In genomic region chr15:63946524-63947065, GRCh38 we compare ENCODE assay signal across 29 cellular contexts.
DNase-seq lines count a peak whose midpoint lies in the region; ATAC-seq and TF ChIP-seq lines count a peak whose summit lies in the region.
"Had no signal": no experiment of that assay in that cellular context is flagged by ENCODE, and none has a peak within 500 bp of the region (broad histone marks: within the 10 kb centered on the region; RNA-seq: fewer than 3 reads in every experiment).

No MANE protein-coding gene starts in this region.

- H3K79me1 ChIP-seq in H9 (ENCODE audit: insufficient read depth, low read depth, low read length, poor library complexity, severe bottlenecking): no peaks in the 10 kb centered on the region

- H2BK5ac ChIP-seq in H9 (ENCODE audit: insufficient read length, low read length): no peak overlapping the region

- H3K79me2 ChIP-seq in H9 (ENCODE audit: insufficient read depth, low read length): no peaks in the 10 kb centered on the region; the same call in 1 of the 2 replicates

- no peak overlapping the region for H2AFZ ChIP-seq in H9 (ENCODE audit: low read length)
- H2AFZ ChIP-seq: neural progenitor cell had no signal

- no peak for TF ChIP-seq CTCF in activated CD8-positive, alpha-beta T cell treated with anti-CD3 and anti-CD28 coated beads for 36 hours (IDR thresholded peaks at IDR 0.05)
- TF ChIP-seq CTCF in H9 (conservative IDR thresholded peaks at IDR 0.05) (no peak), epithelial cell of esophagus (IDR thresholded peaks at IDR 0.05; ENCODE audit: insufficient read depth, low read depth, low read length, missing control alignments) (no peak), osteocyte (IDR thresholded peaks at IDR 0.05) (no peak), Caco-2 (IDR thresholded peaks at IDR 0.05; ENCODE audit: insufficient read depth in 1 of 2, low read depth in 1 of 2, low read length in 1 of 2, severe bottlenecking in 1 of 2, unreplicated experiment in 1 of 2) (no peak)

- H3K4me3 Mint-ChIP-seq in activated CD8-positive, alpha-beta T cell treated with anti-CD3 and anti-CD28 coated beads, Interleukin-2, amount 10 ng/mL, durations not matched to agents 7 days and 5 days: no peak overlapping the region
- no peak overlapping the region for H3K4me3 Mint-ChIP-seq in activated CD8-positive, alpha-beta T cell treated with anti-CD3 and anti-CD28 coated beads for 36 hours
- H3K4me3 Mint-ChIP-seq in H9 (no peak overlapping the region), osteocyte (ENCODE audit: unreplicated experiment) (no peak overlapping the region), Caco-2 (ENCODE audit: unreplicated experiment) (no peak overlapping the region)
- H3K4me3 Mint-ChIP-seq: activated naive CD4-positive, alpha-beta T cell treated with anti-CD3 and anti-CD28 coated beads, Interleukin-2, amount 50 U/mL, for 24 hours; activated T-helper 1 cell treated with anti-CD3 and anti-CD28 coated beads, Interleukin-12 subunit alpha, Interleukin-12 subunit beta, Interleukin-2, Interleukin-4 antibody, amounts not matched to agents 30 ng/mL and 10 ng/mL and 1 ng/mL, durations not matched to agents 14 hours and 24 hours and 36 hours; brain; CD4-positive, alpha-beta T cell; neural progenitor cell had no signal

- H3K36me3 Mint-ChIP-seq in activated CD8-positive, alpha-beta T cell treated with anti-CD3 and anti-CD28 coated beads, Interleukin-2, amount 10 ng/mL, durations not matched to agents 7 days and 5 days (ENCODE audit: low read depth): no peaks in the 10 kb centered on the region
- H3K36me3 Mint-ChIP-seq in activated CD8-positive, alpha-beta T cell treated with anti-CD3 and anti-CD28 coated beads for 36 hours (ENCODE audit: low read depth): no peaks in the 10 kb centered on the region
- no peaks in the 10 kb centered on the region for H3K36me3 Mint-ChIP-seq in H9 (ENCODE audit: insufficient read depth in 1 of 3, low read depth in 3 of 3)
- H3K36me3 Mint-ChIP-seq in osteocyte (ENCODE audit: unreplicated experiment): peaks cover 2% of the 10 kb centered on the region
- no peaks in the 10 kb centered on the region for H3K36me3 Mint-ChIP-seq in Caco-2 (ENCODE audit: insufficient read depth, unreplicated experiment)
- H3K36me3 Mint-ChIP-seq: activated naive CD4-positive, alpha-beta T cell treated with anti-CD3 and anti-CD28 coated beads, Interleukin-2, amount 50 U/mL, for 24 hours; brain had no signal

- H3K27ac ChIP-seq in H9 (ENCODE audit: insufficient read length, low read depth, low read length): no peak overlapping the region
- H3K27ac ChIP-seq: gastroesophageal sphincter, neural progenitor cell, right lobe of liver, stomach, VCaP had no signal

- no TSS peak for BruUV-seq in Caco-2 (replicated peaks; lab: Mats Ljungman, UMichigan)

- POLR2A ChIA-PET in activated CD8-positive, alpha-beta T cell treated with anti-CD3 and anti-CD28 coated beads, Interleukin-2, amount 10 ng/mL, durations not matched to agents 7 days and 5 days (lab: Charles Lee): no interaction called here
- POLR2A ChIA-PET in activated CD8-positive, alpha-beta T cell treated with anti-CD3 and anti-CD28 coated beads for 36 hours (lab: Charles Lee): no interaction called here
- POLR2A ChIA-PET in Caco-2 (lab: Charles Lee): no interaction called here

- H2BK15ac ChIP-seq in H9 (ENCODE audit: low read depth, low read length): no peak overlapping the region

- no peaks in the 10 kb centered on the region for H3K23me2 ChIP-seq in H9 (ENCODE audit: insufficient read length, low read depth, low read length, poor library complexity, severe bottlenecking)

- no peak overlapping the region for H3T11ph ChIP-seq in H9 (ENCODE audit: low read length)

- peak overlapping the region; percentile 13 for H3K27ac Mint-ChIP-seq in activated CD8-positive, alpha-beta T cell treated with anti-CD3 and anti-CD28 coated beads, Interleukin-2, amount 10 ng/mL, durations not matched to agents 7 days and 5 days
- H3K27ac Mint-ChIP-seq in activated CD8-positive, alpha-beta T cell treated with anti-CD3 and anti-CD28 coated beads for 36 hours: no peak overlapping the region
- H3K27ac Mint-ChIP-seq in H9 (no peak overlapping the region), osteocyte (ENCODE audit: unreplicated experiment) (no peak overlapping the region), Caco-2 (ENCODE audit: unreplicated experiment) (no peak overlapping the region)
- H3K27ac Mint-ChIP-seq: activated naive CD4-positive, alpha-beta T cell treated with anti-CD3 and anti-CD28 coated beads, Interleukin-2, amount 50 U/mL, for 24 hours; brain; CD4-positive, alpha-beta T cell; neural progenitor cell had no signal

- no peak overlapping the region for H3K56ac ChIP-seq in H9 (ENCODE audit: insufficient read length, low read depth, low read length)

- H4K5ac ChIP-seq in H9 (ENCODE audit: insufficient read length, low read depth, low read length): no peak overlapping the region

- no peak overlapping the region for H2AK5ac ChIP-seq in H9 (ENCODE audit: insufficient read length, low read length)

- intact Hi-C loops in activated CD8-positive, alpha-beta T cell treated with anti-CD3 and anti-CD28 coated beads for 36 hours (cut with micrococcal nuclease): loop anchor here (10.0 kb wide), 1 partner anchor 98 kb away; the partner anchor contains the start of gene DAPK2
- intact Hi-C loops in Caco-2 (cut with micrococcal nuclease; ENCODE audit: unreplicated experiment): no loop called here

- H3K4me3 ChIP-seq in epithelial cell of esophagus (ENCODE audit: low read length): no peak overlapping the region
- no peak overlapping the region for H3K4me3 ChIP-seq in Caco-2 (ENCODE audit: low read depth, low read length)
- H3K4me3 ChIP-seq: dorsolateral prefrontal cortex, gastroesophageal sphincter, neural progenitor cell, right lobe of liver, spleen, stomach had no signal

- no peak overlapping the region for H2BK120ac ChIP-seq in H9 (ENCODE audit: low read depth, low read length, poor library complexity, severe bottlenecking)

- no peak overlapping the region for H3K4me2 ChIP-seq in H9 (ENCODE audit: insufficient read depth, insufficient read length, low read length)
- H3K4me2 ChIP-seq: neural progenitor cell had no signal

- H3K27me3 ChIP-seq in H9 (ENCODE audit: insufficient read depth, low read length) (no peaks in the 10 kb centered on the region), Caco-2 (replicated peaks; ENCODE audit: control insufficient read depth, insufficient read depth, low read length) (no peaks in the 10 kb centered on the region)
- H3K27me3 ChIP-seq: dorsolateral prefrontal cortex, gastroesophageal sphincter, neural progenitor cell, right lobe of liver, spleen, stomach had no signal

- no peak overlapping the region for H2BK20ac ChIP-seq in H9 (ENCODE audit: low read depth, low read length, poor library complexity, severe bottlenecking)

- H3K27me3 Mint-ChIP-seq in activated CD8-positive, alpha-beta T cell treated with anti-CD3 and anti-CD28 coated beads, Interleukin-2, amount 10 ng/mL, durations not matched to agents 7 days and 5 days (ENCODE audit: low read depth): no peaks in the 10 kb centered on the region
- no peaks in the 10 kb centered on the region for H3K27me3 Mint-ChIP-seq in activated CD8-positive, alpha-beta T cell treated with anti-CD3 and anti-CD28 coated beads for 36 hours
- H3K27me3 Mint-ChIP-seq in H9 (ENCODE audit: low read depth) (no peaks in the 10 kb centered on the region; the same call in 1 of the 2 replicates), osteocyte (ENCODE audit: unreplicated experiment) (no peaks in the 10 kb centered on the region), Caco-2 (ENCODE audit: insufficient read depth, unreplicated experiment) (no peaks in the 10 kb centered on the region)
- H3K27me3 Mint-ChIP-seq: activated naive CD4-positive, alpha-beta T cell treated with anti-CD3 and anti-CD28 coated beads, Interleukin-2, amount 50 U/mL, for 24 hours; brain; CD4-positive, alpha-beta T cell had no signal

- no peak overlapping the region for H3K9ac ChIP-seq in H9 (ENCODE audit: extremely low read depth, insufficient read length, low read length)
- H3K9ac ChIP-seq: neural progenitor cell had no signal

- H3K4me1 ChIP-seq in H9 (ENCODE audit: insufficient read depth, low read length) (no peaks in the 10 kb centered on the region), Caco-2 (0 out of 2 replicates have a peak, but pooled peaks cover 3% of the 10 kb centered on the region)

- CTCF ChIA-PET in activated CD8-positive, alpha-beta T cell treated with anti-CD3 and anti-CD28 coated beads, Interleukin-2, amount 10 ng/mL, durations not matched to agents 7 days and 5 days (lab: Charles Lee): interaction anchor here (1.2 to 3.8 kb wide), 19 partner anchors 12 to 194 kb away, joined by 3 to 53 read pairs (median 11); partner anchors contain the start of genes DAPK2 and HERC1
- CTCF ChIA-PET in activated CD8-positive, alpha-beta T cell treated with anti-CD3 and anti-CD28 coated beads for 36 hours (lab: Charles Lee): interaction anchor here (0.9 to 6.4 kb wide), 21 partner anchors 9 to 194 kb away, joined by 3 to 73 read pairs (median 8); partner anchors contain the start of gene DAPK2
- CTCF ChIA-PET in Caco-2 (lab: Charles Lee): interaction anchor here (0.8 kb wide), 1 partner anchor 100 kb away, joined by 3 read pairs; the partner anchor contains the start of gene DAPK2

- no peak overlapping the region for H3K14ac ChIP-seq in H9 (ENCODE audit: insufficient read depth, low read length)

- H3K9me3 ChIP-seq in H9 (ENCODE audit: control insufficient read depth, low read depth, low read length) (no peaks in the 10 kb centered on the region), Caco-2 (no peaks in the 10 kb centered on the region)
- H3K9me3 ChIP-seq: gastroesophageal sphincter, right lobe of liver, spleen, stomach had no signal

- H4K91ac ChIP-seq in H9 (ENCODE audit: insufficient read length, low read depth, low read length): no peak overlapping the region

- H3K18ac ChIP-seq in H9 (ENCODE audit: insufficient read length, low read depth, low read length): no peak overlapping the region

- no peak for ATAC-seq in activated CD8-positive, alpha-beta T cell treated with anti-CD3 and anti-CD28 coated beads, Interleukin-2, amount 10 ng/mL, durations not matched to agents 7 days and 5 days
- no peak for ATAC-seq in activated CD8-positive, alpha-beta T cell treated with anti-CD3 and anti-CD28 coated beads for 36 hours
- ATAC-seq in HG02588 (IDR thresholded peaks at IDR 0.05; ENCODE audit: unreplicated experiment): no peak
- ATAC-seq: gastroesophageal sphincter had no signal

- no peaks in the 10 kb centered on the region for H3K36me3 ChIP-seq in Caco-2 (ENCODE audit: control insufficient read depth, insufficient read depth, low read length)
- H3K36me3 ChIP-seq: gastroesophageal sphincter, neural progenitor cell, right lobe of liver, spleen, stomach had no signal

- peaks cover 19% of the 10 kb centered on the region for H3K4me1 Mint-ChIP-seq in activated CD8-positive, alpha-beta T cell treated with anti-CD3 and anti-CD28 coated beads, Interleukin-2, amount 10 ng/mL, durations not matched to agents 7 days and 5 days (ENCODE audit: low read depth)
- H3K4me1 Mint-ChIP-seq in activated CD8-positive, alpha-beta T cell treated with anti-CD3 and anti-CD28 coated beads for 36 hours (ENCODE audit: low read depth): peaks cover 5% of the 10 kb centered on the region
- H3K4me1 Mint-ChIP-seq in H9 (peaks cover 4 to 10% of the 10 kb centered on the region in 2 experiments), osteocyte (ENCODE audit: unreplicated experiment) (peaks cover 34% of the 10 kb centered on the region), Caco-2 (ENCODE audit: low read depth, unreplicated experiment) (peaks cover 5% of the 10 kb centered on the region)

- H3K4ac ChIP-seq in H9 (ENCODE audit: low read depth, low read length): no peak overlapping the region

- H3K9me3 Mint-ChIP-seq in activated CD8-positive, alpha-beta T cell treated with anti-CD3 and anti-CD28 coated beads, Interleukin-2, amount 10 ng/mL, durations not matched to agents 7 days and 5 days (ENCODE audit: insufficient read depth): no peaks in the 10 kb centered on the region
- no peaks in the 10 kb centered on the region for H3K9me3 Mint-ChIP-seq in activated CD8-positive, alpha-beta T cell treated with anti-CD3 and anti-CD28 coated beads for 36 hours
- H3K9me3 Mint-ChIP-seq in H9 (no peaks in the 10 kb centered on the region; a peak in 1 of 5 replicates), osteocyte (ENCODE audit: unreplicated experiment) (no peaks in the 10 kb centered on the region), Caco-2 (ENCODE audit: unreplicated experiment) (no peaks in the 10 kb centered on the region)
- H3K9me3 Mint-ChIP-seq: activated naive CD4-positive, alpha-beta T cell treated with anti-CD3 and anti-CD28 coated beads, Interleukin-2, amount 50 U/mL, for 24 hours; activated T-helper 1 cell treated with anti-CD3 and anti-CD28 coated beads, Interleukin-12 subunit alpha, Interleukin-12 subunit beta, Interleukin-2, Interleukin-4 antibody, amounts not matched to agents 30 ng/mL and 10 ng/mL and 1 ng/mL, durations not matched to agents 14 hours and 24 hours and 36 hours; brain; CD4-positive, alpha-beta T cell; neural progenitor cell had no signal

- WGBS in H9 (ENCODE audit: extremely low coverage, insufficient read length, low lambda C conversion rate): no CpG with 5 or more reads among the region's 4 CpGs

- H4K20me1 ChIP-seq in H9 (ENCODE audit: control insufficient read depth, insufficient read depth, insufficient read length): no peaks in the 10 kb centered on the region

- H4K8ac ChIP-seq in H9 (replicated peaks; ENCODE audit: insufficient read length, low read depth, low read length): no peak overlapping the region

- DNase-seq in activated CD8-positive, alpha-beta T cell treated with anti-CD3 and anti-CD28 coated beads, Interleukin-2, amount 10 ng/mL, durations not matched to agents 7 days and 5 days: peak; percentile 16
- DNase-seq in activated CD8-positive, alpha-beta T cell treated with anti-CD3 and anti-CD28 coated beads for 36 hours: no peak
- DNase-seq in H9 (peak; percentile 28), epithelial cell of esophagus (ENCODE audit: low read depth) (peak; percentile 14), osteocyte (ENCODE audit: extremely low spot score, unreplicated experiment) (peak; percentile 63), Caco-2 (no peak), AG08396 (ENCODE audit: low spot score) (no peak)
- DNase-seq: activated CD4-positive, alpha-beta T cell treated with anti-CD3 and anti-CD28 coated beads for 48 hours; AML-193; amniotic stem cell; CD4-positive, alpha-beta T cell; hypothalamus; KG1; NCI-H1417 treated with DMSO at 0.1 percent for 48 hours; NCI-H2029 treated with DMSO at 0.1 percent for 48 hours; NCI-H524 treated with DMSO at 0.1 percent for 48 hours; spleen; stimulated activated CD4-positive, alpha-beta T cell treated with anti-CD3 and anti-CD28 coated beads, Interleukin-2, amount 100 ng/mL, for 24 hours; stomach; T1000 had no signal

- no peak overlapping the region for H2BK12ac ChIP-seq in H9 (ENCODE audit: insufficient read length, low read depth, low read length)

- no peak overlapping the region for H3K23ac ChIP-seq in H9 (ENCODE audit: insufficient read length, low read depth, low read length)

Comparison
In these comparisons a context has a peak if more than half of its experiments do, and no peak if none do; other contexts are left out.
1. DNase-seq: peak in activated CD8-positive, alpha-beta T cell treated with anti-CD3 and anti-CD28 coated beads, Interleukin-2, amount 10 ng/mL, durations not matched to agents 7 days and 5 days (single experiment), H9 (single experiment), epithelial cell of esophagus (single experiment) and osteocyte (single experiment); none in activated CD8-positive, alpha-beta T cell treated with anti-CD3 and anti-CD28 coated beads for 36 hours (single experiment), Caco-2 (0 of 2) and AG08396 (single experiment).